ENCODE assay signal across 19 cellular contexts in the genomic region with DNA sequence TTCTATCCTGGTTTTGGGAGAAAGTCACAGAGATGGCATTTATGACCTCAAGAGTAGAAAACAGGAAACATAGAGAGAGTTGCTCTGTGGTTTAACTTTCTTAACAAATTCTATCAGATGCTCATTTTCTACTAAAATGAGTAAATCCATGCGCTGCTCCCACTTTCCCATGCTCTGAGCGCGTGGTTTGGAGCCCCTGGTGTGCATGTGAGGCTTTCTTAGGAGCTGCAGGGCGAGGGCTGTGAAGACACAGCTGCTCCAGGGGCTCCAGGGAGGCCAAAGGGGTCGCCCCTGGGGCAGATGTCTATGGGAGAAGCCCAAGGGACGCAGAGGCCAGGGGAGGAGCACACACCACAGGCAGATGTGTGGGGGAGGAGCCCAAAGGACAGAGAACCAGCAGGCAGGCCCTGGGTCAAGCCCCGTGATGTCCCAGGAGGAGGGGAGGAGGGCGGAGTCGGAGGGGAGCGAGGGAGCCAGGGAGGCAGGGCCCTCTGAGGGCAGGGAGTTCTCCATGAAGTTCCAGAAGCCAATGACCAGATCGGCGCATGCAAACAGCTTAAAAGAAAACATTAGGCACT.
A peak's percentile ranks its signal among the peaks of the same experiment; 100 is the strongest.
DNase-seq lines count a peak whose midpoint lies in the region; ATAC-seq, FAIRE-seq and TF ChIP-seq lines count a peak whose summit lies in the region.
"Had no signal": no experiment of that assay in that cellular context is flagged by ENCODE, and none has a peak within 500 bp of the region (broad histone marks: within the 10 kb centered on the region; RNA-seq: fewer than 3 reads in every experiment).

No MANE protein-coding gene starts in this region.

- FAIRE-seq in HepG2 (lab: Jason Lieb, UNC) = no peak
- FAIRE-seq: endothelial cell of umbilical vein, islet of Langerhans, pancreas, RCC 7860 had no signal

- H3K9ac ChIP-seq in HepG2 (ENCODE audit: insufficient read depth, low read depth, low read length) = no peak overlapping the region

- H3K4me1 Mint-ChIP-seq in activated CD8-positive, alpha-beta T cell treated with anti-CD3 and anti-CD28 coated beads for 36 hours (ENCODE audit: low read depth) = peaks cover 68% of the 10 kb centered on the region
- H3K4me1 Mint-ChIP-seq in stimulated activated naive CD8-positive, alpha-beta T cell treated with anti-CD3 and anti-CD28 coated beads, Interleukin-15, Interleukin-2, amounts not matched to agents 100 ng/mL and 50 ng/mL, for 24 hours (ENCODE audit: low read depth) = peaks cover 70% of the 10 kb centered on the region
- H3K4me1 Mint-ChIP-seq: mesothelial cell of epicardium had no signal

- H3K36me3 ChIP-seq in HepG2 (replicated peaks in 1 of 2; ENCODE audit: control insufficient read depth in 1 of 2, insufficient read depth in 2 of 2, low read length in 2 of 2) (peaks cover 0 to 2% of the 10 kb centered on the region in 2 experiments; a peak in 2 of 5 replicates), right lobe of liver (no peaks in the 10 kb centered on the region)
- H3K36me3 ChIP-seq: pancreas had no signal

- H3K27me3 ChIP-seq in HepG2 (ENCODE audit: control insufficient read depth in 1 of 2, insufficient read depth in 2 of 2, low read length in 2 of 2) = no peaks in the 10 kb centered on the region
- no peaks in the 10 kb centered on the region for H3K27me3 ChIP-seq in right lobe of liver
- H3K27me3 ChIP-seq: gastroesophageal sphincter, pancreas had no signal

- H3K9me3 Mint-ChIP-seq in activated CD8-positive, alpha-beta T cell treated with anti-CD3 and anti-CD28 coated beads for 36 hours = peaks cover 13% of the 10 kb centered on the region
- H3K9me3 Mint-ChIP-seq in stimulated activated naive CD8-positive, alpha-beta T cell treated with anti-CD3 and anti-CD28 coated beads, Interleukin-15, Interleukin-2, amounts not matched to agents 100 ng/mL and 50 ng/mL, for 24 hours = peaks cover 16% of the 10 kb centered on the region

- DNase-seq in HepG2 (ENCODE audit: low spot score) (no peak), right lobe of liver (no peak), iPS-NIHi7 (ENCODE audit: extremely low spot score) (peak; percentile 66), hepatic stellate cell (ENCODE audit: low spot score) (no peak)
- no peak for DNase-seq in activated CD8-positive, alpha-beta T cell treated with anti-CD3 and anti-CD28 coated beads for 36 hours
- DNase-seq: activated CD8-positive, alpha-beta memory T cell treated with anti-CD3 and anti-CD28 coated beads for 24 hours; HCEC 1CT; NCI-H1436 treated with DMSO at 0.1 percent for 48 hours; NCI-H524 treated with DMSO at 0.1 percent for 48 hours; pancreas had no signal

- TF ChIP-seq POLR2A in HepG2 (IDR thresholded peaks at IDR 0.05; ENCODE audit: insufficient read depth in 1 of 2, low read depth in 2 of 2, low read length in 2 of 2) (no peak), right lobe of liver (IDR thresholded peaks at IDR 0.05) (no peak)

- ATAC-seq in HepG2 = no peak
- no peak for ATAC-seq in right lobe of liver
- ATAC-seq in activated CD8-positive, alpha-beta T cell treated with anti-CD3 and anti-CD28 coated beads for 36 hours = no peak
- ATAC-seq in GM19455 (IDR thresholded peaks at IDR 0.05; ENCODE audit: unreplicated experiment) = no peak
- ATAC-seq in HG03280 (IDR thresholded peaks at IDR 0.05; ENCODE audit: unreplicated experiment) = no peak
- ATAC-seq: gastroesophageal sphincter, pancreas had no signal

- H3K79me2 ChIP-seq in HepG2 (ENCODE audit: insufficient read depth, low read length) = no peaks in the 10 kb centered on the region

- POLR2A ChIA-PET in HepG2 (lab: Yijun Ruan, JAX) = no interaction called here
- POLR2A ChIA-PET in activated CD8-positive, alpha-beta T cell treated with anti-CD3 and anti-CD28 coated beads for 36 hours (lab: Charles Lee) = interaction anchor here (0.9 to 2.1 kb wide), 11 partner anchors 10 to 115 kb away, joined by 3 to 6 read pairs (median 4); no protein-coding TSS in a partner anchor

- no peak overlapping the region for H3K4me3 Mint-ChIP-seq in activated CD8-positive, alpha-beta T cell treated with anti-CD3 and anti-CD28 coated beads for 36 hours
- no peak overlapping the region for H3K4me3 Mint-ChIP-seq in stimulated activated naive CD8-positive, alpha-beta T cell treated with anti-CD3 and anti-CD28 coated beads, Interleukin-15, Interleukin-2, amounts not matched to agents 100 ng/mL and 50 ng/mL, for 24 hours
- H3K4me3 Mint-ChIP-seq: mesothelial cell of epicardium had no signal

- no peak overlapping the region for H3K27ac ChIP-seq in HepG2 (ENCODE audit: extremely low read length, insufficient read depth, low read length)
- H3K27ac ChIP-seq in right lobe of liver = no peak overlapping the region
- H3K27ac ChIP-seq: gastroesophageal sphincter, pancreas, thoracic aorta had no signal

- no TSS peak for BruUV-seq in HepG2 (replicated peaks; lab: Mats Ljungman, UMichigan)

- no peaks in the 10 kb centered on the region for H4K20me1 ChIP-seq in HepG2 (ENCODE audit: insufficient read depth, low read length)

- intact Hi-C loops in HepG2 (cut with micrococcal nuclease; ENCODE audit: unreplicated experiment) = no loop called here
- intact Hi-C loops in right lobe of liver (cut with DNase I) = no loop called here
- intact Hi-C loops in activated CD8-positive, alpha-beta T cell treated with anti-CD3 and anti-CD28 coated beads for 36 hours (cut with micrococcal nuclease) = no loop called here

- no peak overlapping the region for H2AFZ ChIP-seq in HepG2 (ENCODE audit: low read length)

- peaks cover 40% of the 10 kb centered on the region for H3K36me3 Mint-ChIP-seq in activated CD8-positive, alpha-beta T cell treated with anti-CD3 and anti-CD28 coated beads for 36 hours (ENCODE audit: low read depth)
- H3K36me3 Mint-ChIP-seq in stimulated activated naive CD8-positive, alpha-beta T cell treated with anti-CD3 and anti-CD28 coated beads, Interleukin-15, Interleukin-2, amounts not matched to agents 100 ng/mL and 50 ng/mL, for 24 hours (ENCODE audit: low read depth) = peaks cover 47% of the 10 kb centered on the region

- no peak for TF ChIP-seq RAD21 in HepG2 (CRISPR knock-in tag; IDR thresholded peaks at IDR 0.05)

- H3K9me3 ChIP-seq in HepG2 (ENCODE audit: low read length) (0 out of 2 replicates have a peak, but pooled peaks cover 5% of the 10 kb centered on the region), right lobe of liver (no peaks in the 10 kb centered on the region)
- H3K9me3 ChIP-seq: gastroesophageal sphincter, pancreas, thoracic aorta had no signal

- CTCF ChIA-PET in HepG2 (lab: Yijun Ruan, JAX; ENCODE audit: low intra/inter-chr PET ratio, low total read pairs) = no interaction called here
- CTCF ChIA-PET in activated CD8-positive, alpha-beta T cell treated with anti-CD3 and anti-CD28 coated beads for 36 hours (lab: Charles Lee) = interaction anchor here (0.9 to 2.5 kb wide), 4 partner anchors 16 to 325 kb away, joined by 3 to 7 read pairs (median 4); no protein-coding TSS in a partner anchor

- no peaks in the 10 kb centered on the region for H3K27me3 Mint-ChIP-seq in activated CD8-positive, alpha-beta T cell treated with anti-CD3 and anti-CD28 coated beads for 36 hours
- no peaks in the 10 kb centered on the region for H3K27me3 Mint-ChIP-seq in stimulated activated naive CD8-positive, alpha-beta T cell treated with anti-CD3 and anti-CD28 coated beads, Interleukin-15, Interleukin-2, amounts not matched to agents 100 ng/mL and 50 ng/mL, for 24 hours

- TF ChIP-seq EP300 in HepG2 (IDR thresholded peaks at IDR 0.05; ENCODE audit: low read depth in 2 of 2, low read length in 2 of 2) (no peak), HepG2 (CRISPR knock-in tag; IDR thresholded peaks at IDR 0.05; ENCODE audit: borderline replicate concordance) (no peak)

- no peak for TF ChIP-seq CTCF in HepG2 (CRISPR knock-in tag; IDR thresholded peaks at IDR 0.05)
- no peak for TF ChIP-seq CTCF in right lobe of liver (IDR thresholded peaks at IDR 0.05)
- TF ChIP-seq CTCF in activated CD8-positive, alpha-beta T cell treated with anti-CD3 and anti-CD28 coated beads for 36 hours (IDR thresholded peaks at IDR 0.05) = no peak

- peak overlapping the region; percentile 80 for H3K27ac Mint-ChIP-seq in activated CD8-positive, alpha-beta T cell treated with anti-CD3 and anti-CD28 coated beads for 36 hours
- peak overlapping the region; percentile 85 for H3K27ac Mint-ChIP-seq in stimulated activated naive CD8-positive, alpha-beta T cell treated with anti-CD3 and anti-CD28 coated beads, Interleukin-15, Interleukin-2, amounts not matched to agents 100 ng/mL and 50 ng/mL, for 24 hours
- H3K27ac Mint-ChIP-seq: mesothelial cell of epicardium had no signal

- in situ Hi-C loops in HepG2 (cut with HindIII; ENCODE audit: extremely low pct_ligation_motif_present, low pct_unique_long_range_greater_than_20kb) = no loop called here

- no peak overlapping the region for H3K4me2 ChIP-seq in HepG2 (ENCODE audit: low read depth, low read length)

- H3K4me1 ChIP-seq in HepG2 (ENCODE audit: insufficient read depth, low read length) (no peaks in the 10 kb centered on the region), right lobe of liver (no peaks in the 10 kb centered on the region)
- H3K4me1 ChIP-seq: gastroesophageal sphincter, pancreas had no signal

- 94% methylated on average over 12 of the region's 12 CpGs for WGBS in HepG2 (ENCODE audit: low lambda C conversion rate)
- 90% methylated on average over 9 of the region's 12 CpGs for WGBS in right lobe of liver (ENCODE audit: insufficient coverage, low coverage, low lambda C conversion rate, missing lambda C conversion rate)

- H3K4me3 ChIP-seq in HepG2 (replicated peaks in 1 of 3; ENCODE audit: insufficient read depth in 1 of 3, low read depth in 2 of 3, low read length in 3 of 3) (no peak overlapping the region), right lobe of liver (no peak overlapping the region)
- H3K4me3 ChIP-seq: gastroesophageal sphincter, pancreas, thoracic aorta had no signal

TF ChIP-seq in HepG2, 621 proteins besides CTCF, POLR2A, EP300 and RAD21:
- TF ChIP-seq, protein P1, sequence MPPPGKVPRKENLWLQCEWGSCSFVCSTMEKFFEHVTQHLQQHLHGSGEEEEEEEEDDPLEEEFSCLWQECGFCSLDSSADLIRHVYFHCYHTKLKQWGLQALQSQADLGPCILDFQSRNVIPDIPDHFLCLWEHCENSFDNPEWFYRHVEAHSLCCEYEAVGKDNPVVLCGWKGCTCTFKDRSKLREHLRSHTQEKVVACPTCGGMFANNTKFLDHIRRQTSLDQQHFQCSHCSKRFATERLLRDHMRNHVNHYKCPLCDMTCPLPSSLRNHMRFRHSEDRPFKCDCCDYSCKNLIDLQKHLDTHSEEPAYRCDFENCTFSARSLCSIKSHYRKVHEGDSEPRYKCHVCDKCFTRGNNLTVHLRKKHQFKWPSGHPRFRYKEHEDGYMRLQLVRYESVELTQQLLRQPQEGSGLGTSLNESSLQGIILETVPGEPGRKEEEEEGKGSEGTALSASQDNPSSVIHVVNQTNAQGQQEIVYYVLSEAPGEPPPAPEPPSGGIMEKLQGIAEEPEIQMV (CRISPR knock-in tag; IDR thresholded peaks at IDR 0.05; ENCODE audit: low read depth) = no peak
- TF ChIP-seq HNRNPLL (IDR thresholded peaks at IDR 0.05; ENCODE audit: low read depth, low read length, poor library complexity, severe bottlenecking) = peak; percentile 21
TF ChIP-seq in HepG2: peak in this region for 1.
